8 cellular contexts compared by ENCODE assay signal in the genomic region with DNA sequence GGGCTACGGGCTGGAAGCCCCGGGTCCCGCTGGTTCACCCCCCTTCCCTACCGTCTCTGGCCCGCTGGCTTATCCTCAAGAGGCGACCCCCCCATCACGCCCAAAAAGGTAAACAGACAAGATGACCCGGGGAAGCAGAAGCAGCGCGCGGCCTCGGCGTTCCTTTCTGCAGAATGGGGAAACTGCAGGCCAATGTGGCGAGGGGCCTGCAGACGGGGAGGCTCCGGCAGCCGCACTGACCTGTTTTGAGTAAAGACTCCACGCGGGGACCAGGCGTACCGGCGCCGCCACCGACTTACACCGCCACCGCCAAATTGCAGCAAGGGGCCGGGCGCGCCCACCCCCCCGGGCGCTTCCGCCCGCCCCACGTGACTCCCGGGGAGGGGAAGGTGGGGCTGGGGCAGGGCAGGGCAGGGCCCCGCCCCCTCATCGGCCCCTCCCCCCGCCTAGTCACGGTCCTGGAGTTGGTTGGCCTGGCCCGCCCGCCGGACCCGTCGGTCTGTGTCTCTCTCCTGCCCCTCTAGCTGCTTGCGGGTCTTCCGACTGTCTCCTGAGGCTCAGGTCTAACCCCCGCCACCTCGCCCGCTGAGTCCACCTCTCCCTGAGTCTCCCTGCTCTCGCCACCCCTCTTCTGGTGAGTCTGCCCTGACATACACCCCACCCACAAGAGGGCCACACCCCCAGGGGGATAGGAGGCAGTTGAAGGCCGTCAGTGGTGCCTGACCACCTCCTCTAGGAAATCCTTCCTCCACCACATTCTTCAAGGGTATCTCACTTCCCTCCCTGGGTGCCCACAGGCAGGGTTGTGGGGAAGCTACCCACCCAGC. TPM values are rescaled to one million over a fixed set of nuclear protein-coding genes. Genes with fewer than 3 reads are reported as not detected.
DNase-seq lines count a peak whose midpoint lies in the region; ATAC-seq and TF ChIP-seq lines count a peak whose summit lies in the region.

TSS of gene ARAP1 (minus strand) at position 321 of the 827 bp plus-strand sequence. CDS start 25,280 bp downstream, outside the sequence.

- H3K9me3 Mint-ChIP-seq in activated CD8-positive, alpha-beta T cell treated with anti-CD3 and anti-CD28 coated beads for 36 hours: no peaks in the 10 kb centered on the region

- CTCF ChIA-PET in activated CD8-positive, alpha-beta T cell treated with anti-CD3 and anti-CD28 coated beads for 36 hours (lab: Charles Lee): interaction anchor here (1.3 to 1.5 kb wide), 2 partner anchors 19 to 41 kb away, joined by 3 to 7 read pairs; partner anchors contain the start of gene STARD10

- H3K36me3 ChIP-seq in lung (ENCODE audit: control insufficient read depth in 2 of 2, insufficient read depth in 2 of 2, low read length in 2 of 2): peaks cover 0 to 10% of the 10 kb centered on the region in 2 donors

- POLR2A ChIA-PET in activated CD8-positive, alpha-beta T cell treated with anti-CD3 and anti-CD28 coated beads for 36 hours (lab: Charles Lee): interaction anchor here (1.0 kb wide), 1 partner anchor 12 kb away, joined by 3 read pairs; no protein-coding TSS in a partner anchor

- H3K4me3 ChIP-seq in lung: peak within 1 kb of the TSS; percentile 54

- peaks cover 0 to 6% of the 10 kb centered on the region in 2 donors for H3K4me1 ChIP-seq in lung (ENCODE audit: control insufficient read depth in 2 of 2, insufficient read depth in 2 of 2, low read length in 2 of 2)

- DNase-seq in NCI-H1694 (lab: John Stamatoyannopoulos, UW): peak; percentile 9
- no peak for DNase-seq in NCI-H1694 treated with DMSO at 0.1 percent for 48 hours (lab: John Stamatoyannopoulos, UW)
- DNase-seq in NCI-H774 (lab: John Stamatoyannopoulos, UW): peak; percentile 76
- peak; percentile 81 for DNase-seq in activated CD8-positive, alpha-beta T cell treated with anti-CD3 and anti-CD28 coated beads for 36 hours
- DNase-seq in effector CD4-positive, alpha-beta T cell: peak; percentile 78
- peak; percentile 82 for DNase-seq in lung (ENCODE audit: low spot score)
- DNase-seq in stimulated activated CD4-positive, alpha-beta T cell treated with anti-CD3 and anti-CD28 coated beads, TNF-alpha, amount 100 ng/mL, for 4 hours (ENCODE audit: low read depth in 3 of 3): peak; percentile 56 to 63 (median 60)

- peak within 1 kb of the TSS; percentile 94 for H3K27ac Mint-ChIP-seq in activated CD8-positive, alpha-beta T cell treated with anti-CD3 and anti-CD28 coated beads for 36 hours

- H3K4me3 Mint-ChIP-seq in activated CD8-positive, alpha-beta T cell treated with anti-CD3 and anti-CD28 coated beads for 36 hours: peak within 1 kb of the TSS; percentile 78

- H3K27ac ChIP-seq in lung (ENCODE audit: low read depth in 1 of 2, low read length in 1 of 2): peak within 1 kb of the TSS in 1 of 2 donors; percentile 85

- no peaks in the 10 kb centered on the region for H3K9me3 ChIP-seq in lung (ENCODE audit: control insufficient read depth in 2 of 2, insufficient read depth in 1 of 2, low read length in 1 of 2)

- H3K4me1 Mint-ChIP-seq in activated CD8-positive, alpha-beta T cell treated with anti-CD3 and anti-CD28 coated beads for 36 hours (ENCODE audit: low read depth): peaks cover 28% of the 10 kb centered on the region

- H3K36me3 Mint-ChIP-seq in activated CD8-positive, alpha-beta T cell treated with anti-CD3 and anti-CD28 coated beads for 36 hours (ENCODE audit: low read depth): no peaks in the 10 kb centered on the region

- no peaks in the 10 kb centered on the region for H3K27me3 ChIP-seq in lung (ENCODE audit: control insufficient read depth, insufficient read depth)

- intact Hi-C loops in activated CD8-positive, alpha-beta T cell treated with anti-CD3 and anti-CD28 coated beads for 36 hours (cut with micrococcal nuclease): no loop called here

- TF ChIP-seq CTCF in activated CD8-positive, alpha-beta T cell treated with anti-CD3 and anti-CD28 coated beads for 36 hours (IDR thresholded peaks at IDR 0.05): no peak
- no peak for TF ChIP-seq CTCF in lung (IDR thresholded peaks at IDR 0.05; ENCODE audit: control extremely low read depth, extremely low read depth)

- ATAC-seq in HG03064 (IDR thresholded peaks at IDR 0.05; ENCODE audit: low read depth, unreplicated experiment): peak; percentile 50
- ATAC-seq in activated CD8-positive, alpha-beta T cell treated with anti-CD3 and anti-CD28 coated beads for 36 hours: peak; percentile 88
- peak; percentile 81 for ATAC-seq in lung (ENCODE audit: insufficient read depth, low FRiP score)

- H3K27me3 Mint-ChIP-seq in activated CD8-positive, alpha-beta T cell treated with anti-CD3 and anti-CD28 coated beads for 36 hours: no peaks in the 10 kb centered on the region

- WGBS in lung, 2 donors: 0 to 2% methylated on average over 21 to 51 of the region's 51 CpGs

RNA-seq across cellular contexts. Expression of gene ARAP1, which starts in this region (rescaled TPM):
- 10 to 100 TPM; 77.7 to 91.5 TPM for total RNA-seq in activated CD8-positive, alpha-beta T cell treated with anti-CD3 and anti-CD28 coated beads for 36 hours
- total RNA-seq in lung: 100 to 1,000 TPM; 168 to 218 TPM
- polyA plus RNA-seq in lung: 100 to 1,000 TPM; 134 to 178 TPM
